ENCODE assay signal across 9 cellular contexts in genomic region chr15:72271221-72271620, GRCh38. TPM values are rescaled to one million over a fixed set of nuclear protein-coding genes. Genes with fewer than 3 reads are reported as not detected.
DNase-seq lines count a peak whose midpoint lies in the region; ATAC-seq and TF ChIP-seq lines count a peak whose summit lies in the region.
"Had no signal": no experiment of that assay in that cellular context is flagged by ENCODE, and none has a peak within 500 bp of the region (broad histone marks: within the 10 kb centered on the region; RNA-seq: fewer than 3 reads in every experiment).

No MANE protein-coding gene starts in this region.

- H3K4me1 ChIP-seq in ACC112 (ENCODE audit: control insufficient read depth, insufficient read depth, low read length, unreplicated experiment) (peaks cover 17% of the 10 kb centered on the region), HEK293 (ENCODE audit: control insufficient read depth, insufficient read depth, low read length) (peaks cover 6% of the 10 kb centered on the region; the same call in 1 of the 2 replicates), mesodermal cell (ENCODE audit: control insufficient read depth, insufficient read depth, low read length, poor library complexity, severe bottlenecking) (peaks cover 4% of the 10 kb centered on the region)

- H3K4me3 ChIP-seq in ACC112 (ENCODE audit: low read depth, low read length) (peak overlapping the region; percentile 98), HEK293 (ENCODE audit: low read depth, low read length) (peak overlapping the region; percentile 82; the same call in 1 of the 2 replicates), astrocyte of the cerebellum (ENCODE audit: low read depth, low read length) (peak overlapping the region; percentile 84), mesodermal cell (ENCODE audit: extremely low read depth, insufficient read depth, low read length, poor library complexity, severe bottlenecking) (peak overlapping the region; percentile 85)

- H3K27ac ChIP-seq in ACC112 (ENCODE audit: low read depth, low read length) (peak overlapping the region; percentile 39; the same call in 1 of the 2 replicates), HEK293 (ENCODE audit: extremely low read depth, low read depth, low read length) (no peak overlapping the region), mesodermal cell (ENCODE audit: low read depth, low read length, severe bottlenecking) (no peak overlapping the region)

- CTCF ChIA-PET in HEK293 (lab: Yijun Ruan, JAX): interaction anchor here (0.5 to 1.8 kb wide), 6 partner anchors 15 to 414 kb away, joined by 3 to 6 read pairs (median 4); no protein-coding TSS in a partner anchor

- DNase-seq in astrocyte of the cerebellum (ENCODE audit: low read depth) (no peak), NCI-H2227 (lab: John Stamatoyannopoulos, UW; ENCODE audit: unreplicated experiment) (no peak), putamen (ENCODE audit: low spot score) (no peak)
- DNase-seq: SHP77 treated with DMSO at 0.1 percent for 48 hours had no signal

- H3K36me3 ChIP-seq in ACC112 (ENCODE audit: insufficient read depth, low read length): peaks cover 15% of the 10 kb centered on the region
- H3K36me3 ChIP-seq in HEK293 (ENCODE audit: control insufficient read depth in 2 of 2, insufficient read depth in 1 of 2, low read length in 2 of 2): peaks cover 44 to 49% of the 10 kb centered on the region in 2 experiments
- peaks cover 45% of the 10 kb centered on the region for H3K36me3 ChIP-seq in mesodermal cell (ENCODE audit: control insufficient read depth, insufficient read depth, low read length)

- no CpG with 5 or more reads among the region's 4 CpGs for WGBS in mesodermal cell (ENCODE audit: insufficient coverage in 2 of 2), 2 experiments

- POLR2A ChIA-PET in HEK293 (lab: Yijun Ruan, JAX): interaction anchor here (0.6 to 1.9 kb wide), 3 partner anchors 31 to 41 kb away, joined by 3 to 11 read pairs (median 4); partner anchors contain the start of gene PKM

- ATAC-seq in GM18498 (IDR thresholded peaks at IDR 0.05; ENCODE audit: unreplicated experiment) (no peak), GM19397 (IDR thresholded peaks at IDR 0.05; ENCODE audit: unreplicated experiment) (no peak)

- in situ Hi-C loops in astrocyte of the cerebellum (cut with HindIII; ENCODE audit: low sequenced_read_pairs): loop anchor here (5.0 to 10.0 kb wide), 2 partner anchors 79 to 224 kb away; no protein-coding TSS in a partner anchor

- TF ChIP-seq CTCF in HEK293 (tag by site-specific recombination; IDR thresholded peaks at IDR 0.05) (no peak), astrocyte of the cerebellum (IDR thresholded peaks at IDR 0.05; ENCODE audit: low read depth, low read length, missing control alignments) (no peak)

- no peaks in the 10 kb centered on the region for H3K9me3 ChIP-seq in HEK293 (ENCODE audit: control insufficient read depth, insufficient read depth, low read depth, low read length)
- H3K9me3 ChIP-seq in mesodermal cell (ENCODE audit: control insufficient read depth, low read length): no peaks in the 10 kb centered on the region

- H2AFZ ChIP-seq in ACC112 (ENCODE audit: low read length, unreplicated experiment): no peak overlapping the region

- no peaks in the 10 kb centered on the region for H3K27me3 ChIP-seq in ACC112 (ENCODE audit: insufficient read depth, low read length)

- H3K79me2 ChIP-seq in ACC112 (ENCODE audit: control insufficient read depth, insufficient read depth, low read length, unreplicated experiment): peaks cover 32% of the 10 kb centered on the region

TF ChIP-seq in HEK293, 187 proteins besides CTCF, POLR2A, EP300 and RAD21:
- TF ChIP-seq PRDM1 (tag by site-specific recombination; IDR thresholded peaks at IDR 0.05) (peak; percentile 96), ZNF626 (tag by site-specific recombination; IDR thresholded peaks at IDR 0.05) (no peak), ZNF544 (tag by site-specific recombination; IDR thresholded peaks at IDR 0.05) (no peak), ZNF341 (tag by site-specific recombination; IDR thresholded peaks at IDR 0.05; ENCODE audit: low read depth) (no peak), ZNF514 (tag by site-specific recombination; IDR thresholded peaks at IDR 0.05) (no peak), KLF9 (tag by site-specific recombination; IDR thresholded peaks at IDR 0.05; ENCODE audit: low read depth) (no peak)
TF ChIP-seq in HEK293: peak in this region for 1.

RNA-seq across cellular contexts. Expression of gene PARP6, which starts 1.1 kb away (rescaled TPM):
- polyA plus RNA-seq in mesodermal cell (2013, experiment 1 of 2): 39.9 TPM
- polyA plus RNA-seq in mesodermal cell (2013, experiment 2 of 2): 34.5 TPM

RNA-seq across cellular contexts. Expression of gene PKM, which starts 40.2 kb away (rescaled TPM):
- polyA plus RNA-seq in mesodermal cell (2013, experiment 1 of 2): 1,291 TPM
- polyA plus RNA-seq in mesodermal cell (2013, experiment 2 of 2): 1,080 TPM

RNA-seq across cellular contexts. Expression of gene CELF6, which starts 48.7 kb away (rescaled TPM):
- polyA plus RNA-seq in mesodermal cell (2013, experiment 1 of 2): 0.63 TPM
- 0.25 TPM for polyA plus RNA-seq in mesodermal cell (2013, experiment 2 of 2)
